ENCODE assay signal across 12 cellular contexts in the genomic region with DNA sequence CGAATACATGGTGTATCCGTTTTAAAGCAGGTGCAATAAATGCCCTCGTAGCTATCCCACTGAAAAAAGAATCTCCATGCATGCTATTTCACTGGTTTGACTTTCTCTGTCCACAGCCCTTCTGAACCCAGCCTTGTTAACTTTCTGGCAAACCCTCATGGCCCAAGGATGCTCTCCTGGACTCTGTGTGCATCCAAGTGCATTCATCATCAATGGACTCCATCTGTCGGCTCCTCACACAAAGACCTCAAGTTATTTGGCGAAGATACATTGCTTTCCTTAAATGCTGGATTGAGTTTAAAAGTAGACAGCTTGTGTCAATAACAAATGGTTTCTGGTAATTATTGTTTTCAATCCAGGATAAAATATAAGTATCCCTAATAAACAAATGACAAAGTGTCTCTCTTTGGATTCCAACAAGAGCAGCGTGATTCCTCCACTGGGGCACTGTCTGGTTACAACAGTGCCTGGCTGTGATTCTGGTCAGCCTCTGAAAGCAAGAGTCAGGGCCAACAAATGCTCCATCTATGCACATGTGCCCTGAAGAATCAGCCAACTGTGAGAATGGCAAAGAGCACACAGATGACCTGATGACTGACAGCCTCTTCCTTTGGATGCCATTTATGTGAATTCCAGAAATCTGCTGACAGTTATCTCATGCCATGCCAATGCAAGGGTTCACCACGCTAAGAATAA. TPM values are rescaled to one million over a fixed set of nuclear protein-coding genes. Genes with fewer than 3 reads are reported as not detected.
DNase-seq lines count a peak whose midpoint lies in the region; FAIRE-seq and TF ChIP-seq lines count a peak whose summit lies in the region.
"Had no signal": no experiment of that assay in that cellular context is flagged by ENCODE, and none has a peak within 500 bp of the region (broad histone marks: within the 10 kb centered on the region; RNA-seq: fewer than 3 reads in every experiment).

No MANE protein-coding gene starts in this region.

- H3K27ac ChIP-seq in WERI-Rb-1, result no peak overlapping the region
- H3K27ac ChIP-seq in uterus, result no peak overlapping the region

- H3K4me3 ChIP-seq in WERI-Rb-1 (ENCODE audit: low read depth, low read length) (no peak overlapping the region), uterus (no peak overlapping the region)
- H3K4me3 ChIP-seq: HAP-1 had no signal

- H3K4me1 Mint-ChIP-seq in activated CD4-positive, alpha-beta memory T cell treated with anti-CD3 and anti-CD28 coated beads, Interleukin-2, amount 10 ng/mL, durations not matched to agents 7 days and 5 days, result peaks cover 49% of the 10 kb centered on the region

- no peak overlapping the region for H3K27ac Mint-ChIP-seq in activated CD4-positive, alpha-beta memory T cell treated with anti-CD3 and anti-CD28 coated beads, Interleukin-2, amount 10 ng/mL, durations not matched to agents 7 days and 5 days
- H3K27ac Mint-ChIP-seq: dendritic cell treated with granulocyte-macrophage colony-stimulating factor and Interleukin-4, amounts not matched to agents 40 ng/mL and 50 ng/mL, for 4 days had no signal

- FAIRE-seq in RCC 7860 (lab: Jason Lieb, UNC), result no peak

- H3K36me3 ChIP-seq in WERI-Rb-1 (no peaks in the 10 kb centered on the region; the same call in 1 of the 2 replicates), uterus (no peaks in the 10 kb centered on the region)
- H3K36me3 ChIP-seq: HAP-1 had no signal

- H3K36me3 Mint-ChIP-seq in activated CD4-positive, alpha-beta memory T cell treated with anti-CD3 and anti-CD28 coated beads, Interleukin-2, amount 10 ng/mL, durations not matched to agents 7 days and 5 days (ENCODE audit: low read depth), result peaks cover 38% of the 10 kb centered on the region

- H3K9me3 ChIP-seq in WERI-Rb-1 (ENCODE audit: severe bottlenecking) (no peaks in the 10 kb centered on the region), uterus (no peaks in the 10 kb centered on the region)
- H3K9me3 ChIP-seq: HAP-1 had no signal

- H3K27me3 ChIP-seq in WERI-Rb-1 (ENCODE audit: insufficient read depth, low read depth, severe bottlenecking), result no peaks in the 10 kb centered on the region
- H3K27me3 ChIP-seq in uterus, result no peaks in the 10 kb centered on the region

- CTCF ChIA-PET in activated CD4-positive, alpha-beta memory T cell treated with anti-CD3 and anti-CD28 coated beads, Interleukin-2, amount 10 ng/mL, durations not matched to agents 7 days and 5 days (lab: Charles Lee), result interaction anchor here (0.7 to 1.5 kb wide), 5 partner anchors 12 to 56 kb away, joined by 3 to 5 read pairs (median 3); a partner anchor contains a TSS

- H3K4me3 Mint-ChIP-seq in activated CD4-positive, alpha-beta memory T cell treated with anti-CD3 and anti-CD28 coated beads, Interleukin-2, amount 10 ng/mL, durations not matched to agents 7 days and 5 days, result no peak overlapping the region
- H3K4me3 Mint-ChIP-seq: dendritic cell treated with granulocyte-macrophage colony-stimulating factor and Interleukin-4, amounts not matched to agents 40 ng/mL and 50 ng/mL, for 4 days; stimulated activated memory B cell treated with anti-CD40 and anti-IgM and Interleukin-4, amounts not matched to agents 10 μg/mL and 1 μg/mL and 100 μg/mL, for 72 hours had no signal

- intact Hi-C loops in uterus (cut with DNase I; ENCODE audit: low total_unique reads), result no loop called here

- H3K4me1 ChIP-seq in uterus, result peaks cover 0 to 7% of the 10 kb centered on the region in 2 donors
- H3K4me1 ChIP-seq: HAP-1 had no signal

- no peaks in the 10 kb centered on the region for H3K9me3 Mint-ChIP-seq in activated CD4-positive, alpha-beta memory T cell treated with anti-CD3 and anti-CD28 coated beads, Interleukin-2, amount 10 ng/mL, durations not matched to agents 7 days and 5 days
- H3K9me3 Mint-ChIP-seq: dendritic cell treated with granulocyte-macrophage colony-stimulating factor and Interleukin-4, amounts not matched to agents 40 ng/mL and 50 ng/mL, for 4 days; stimulated activated memory B cell treated with anti-CD40 and anti-IgM and Interleukin-4, amounts not matched to agents 10 μg/mL and 1 μg/mL and 100 μg/mL, for 72 hours had no signal

- peak; percentile 34 for DNase-seq in EH (ENCODE audit: low read depth)
- peak; percentile 16 for DNase-seq in RCC 7860 (ENCODE audit: low spot score)
- DNase-seq in foreskin melanocyte, result peak; percentile 96
- DNase-seq in occipital lobe (lab: John Stamatoyannopoulos, UW), result peak; percentile 48
- no peak for DNase-seq in WERI-Rb-1
- DNase-seq in uterus, result no peak
- no peak for DNase-seq in activated CD4-positive, alpha-beta memory T cell treated with anti-CD3 and anti-CD28 coated beads, Interleukin-2, amount 10 ng/mL, durations not matched to agents 7 days and 5 days
- DNase-seq: NCI-H1694; stimulated activated CD4-positive, alpha-beta T cell treated with anti-CD3 and anti-CD28 coated beads, Interleukin-2, amount 100 ng/mL, for 48 hours had no signal

- no peak for TF ChIP-seq POLR2A in uterus (IDR thresholded peaks at IDR 0.05)

- POLR2A ChIA-PET in activated CD4-positive, alpha-beta memory T cell treated with anti-CD3 and anti-CD28 coated beads, Interleukin-2, amount 10 ng/mL, durations not matched to agents 7 days and 5 days (lab: Charles Lee), result interaction anchor here (0.6 to 1.5 kb wide), 5 partner anchors 9 to 107 kb away, joined by 3 to 13 read pairs (median 5); no protein-coding TSS in a partner anchor

- TF ChIP-seq CTCF in WERI-Rb-1 (IDR thresholded peaks at IDR 0.05; ENCODE audit: low read depth, low read length) (no peak), uterus (IDR thresholded peaks at IDR 0.05) (no peak)

- no peaks in the 10 kb centered on the region for H3K27me3 Mint-ChIP-seq in activated CD4-positive, alpha-beta memory T cell treated with anti-CD3 and anti-CD28 coated beads, Interleukin-2, amount 10 ng/mL, durations not matched to agents 7 days and 5 days
- H3K27me3 Mint-ChIP-seq: dendritic cell treated with granulocyte-macrophage colony-stimulating factor and Interleukin-4, amounts not matched to agents 40 ng/mL and 50 ng/mL, for 4 days; stimulated activated memory B cell treated with anti-CD40 and anti-IgM and Interleukin-4, amounts not matched to agents 10 μg/mL and 1 μg/mL and 100 μg/mL, for 72 hours had no signal

RNA-seq across cellular contexts. Expression of a gene that starts 55.7 kb away (rescaled TPM):
- total RNA-seq in occipital lobe, result 246 TPM
- total RNA-seq in uterus, result 100 to 1,000 TPM in 3 of 4 donors, 10 to 100 TPM in 1; 50.7 to 208 (median 135) TPM
- total RNA-seq in activated CD4-positive, alpha-beta memory T cell treated with anti-CD3 and anti-CD28 coated beads, Interleukin-2, amount 10 ng/mL, durations not matched to agents 7 days and 5 days, result 100 to 1,000 TPM; 201 to 208 TPM

Comparison
In these comparisons a context has a peak if more than half of its experiments do, and no peak if none do; other contexts are left out.
1. DNase-seq: peak in EH (single experiment), RCC 7860 (single experiment), foreskin melanocyte (single experiment) and occipital lobe (single experiment); none in WERI-Rb-1 (single experiment), uterus (0 of 2) and activated CD4-positive, alpha-beta memory T cell treated with anti-CD3 and anti-CD28 coated beads, Interleukin-2, amount 10 ng/mL, durations not matched to agents 7 days and 5 days (single experiment).